Comparison of ENCODE assay signal across 12 cellular contexts in genomic region chr9:95058121-95058785, GRCh38.
DNase-seq lines count a peak whose midpoint lies in the region; ATAC-seq, FAIRE-seq and TF ChIP-seq lines count a peak whose summit lies in the region.
"Had no signal": no experiment of that assay in that cellular context is flagged by ENCODE, and none has a peak within 500 bp of the region (broad histone marks: within the 10 kb centered on the region; RNA-seq: fewer than 3 reads in every experiment).

No MANE protein-coding gene starts in this region.

- H3K9me3 ChIP-seq in esophagus squamous epithelium (no peaks in the 10 kb centered on the region), parathyroid adenoma (ENCODE audit: control insufficient read depth, low read length) (no peaks in the 10 kb centered on the region), upper lobe of left lung (no peaks in the 10 kb centered on the region), small intestine (ENCODE audit: control insufficient read depth, low read depth) (no peaks in the 10 kb centered on the region)
- H3K9me3 ChIP-seq: testis had no signal

- no peaks in the 10 kb centered on the region for H3K9me3 Mint-ChIP-seq in activated CD4-positive, alpha-beta T cell treated with anti-CD3 and anti-CD28 coated beads, Interleukin-2, amount 10 ng/mL, durations not matched to agents 7 days and 5 days
- H3K9me3 Mint-ChIP-seq: activated naive CD8-positive, alpha-beta T cell treated with anti-CD3 and anti-CD28 coated beads, Interleukin-2, amount 10 ng/mL, durations not matched to agents 7 days and 5 days had no signal

- no peak for TF ChIP-seq EP300 in upper lobe of left lung (IDR thresholded peaks at IDR 0.05)

- H3K4me3 Mint-ChIP-seq in activated CD4-positive, alpha-beta T cell treated with anti-CD3 and anti-CD28 coated beads, Interleukin-2, amount 10 ng/mL, durations not matched to agents 7 days and 5 days: no peak overlapping the region
- H3K4me3 Mint-ChIP-seq: activated naive CD8-positive, alpha-beta T cell treated with anti-CD3 and anti-CD28 coated beads, Interleukin-2, amount 10 ng/mL, durations not matched to agents 7 days and 5 days had no signal

- FAIRE-seq in small intestine (lab: Jason Lieb, UNC): no peak

- ATAC-seq in upper lobe of left lung (ENCODE audit: low FRiP score in 2 of 2) (no peak), HG02938 (IDR thresholded peaks at IDR 0.05; ENCODE audit: unreplicated experiment) (no peak)

- H3K27ac ChIP-seq in esophagus squamous epithelium (peak overlapping the region; percentile 85 to 97 (median 94)), parathyroid adenoma (peak overlapping the region; percentile 42), upper lobe of left lung (peak overlapping the region; percentile 39 to 67 (median 58)), small intestine (ENCODE audit: low read depth in 1 of 2, low read length in 1 of 2) (peak overlapping the region in 1 of 2 donors; percentile 3)

- peaks cover 57 to 100% (median 85%) of the 10 kb centered on the region in 3 donors for H3K4me1 ChIP-seq in esophagus squamous epithelium
- H3K4me1 ChIP-seq in parathyroid adenoma: peaks cover 24% of the 10 kb centered on the region
- H3K4me1 ChIP-seq in upper lobe of left lung: peaks cover 35 to 53% (median 48%) of the 10 kb centered on the region in 4 donors
- peaks cover 0 to 10% of the 10 kb centered on the region in 2 donors for H3K4me1 ChIP-seq in small intestine (ENCODE audit: control insufficient read depth in 2 of 2, insufficient read depth in 1 of 2, low read depth in 1 of 2, low read length in 1 of 2)

- POLR2A ChIA-PET in activated CD4-positive, alpha-beta T cell treated with anti-CD3 and anti-CD28 coated beads, Interleukin-2, amount 10 ng/mL, durations not matched to agents 7 days and 5 days (lab: Charles Lee): no interaction called here

- TF ChIP-seq POLR2A in esophagus squamous epithelium (IDR thresholded peaks at IDR 0.05) (no peak), upper lobe of left lung (IDR thresholded peaks at IDR 0.05) (no peak)

- H2AFZ ChIP-seq in parathyroid adenoma: no peak overlapping the region

- WGBS in esophagus squamous epithelium, 2 donors: 16 to 26% methylated on average over 3 to 5 of the region's 7 CpGs
- WGBS in upper lobe of left lung, 2 donors: 68 to 80% methylated on average over 7 of the region's 7 CpGs
- WGBS in small intestine, 3 donors: 67 to 82% (median 75%) methylated on average over 7 of the region's 7 CpGs

- H3K79me2 ChIP-seq in parathyroid adenoma: peaks cover 73% of the 10 kb centered on the region

- peak overlapping the region; percentile 95 for H3K4me2 ChIP-seq in parathyroid adenoma (ENCODE audit: low read length)

- H3K4me1 Mint-ChIP-seq in activated CD4-positive, alpha-beta T cell treated with anti-CD3 and anti-CD28 coated beads, Interleukin-2, amount 10 ng/mL, durations not matched to agents 7 days and 5 days: peaks cover 6% of the 10 kb centered on the region
- H3K4me1 Mint-ChIP-seq: activated naive CD8-positive, alpha-beta T cell treated with anti-CD3 and anti-CD28 coated beads, Interleukin-2, amount 10 ng/mL, durations not matched to agents 7 days and 5 days had no signal

- H3K36me3 ChIP-seq in esophagus squamous epithelium (peaks cover 0 to 47% (median 2%) of the 10 kb centered on the region in 3 donors), parathyroid adenoma (ENCODE audit: control insufficient read depth, insufficient read depth, low read length) (no peaks in the 10 kb centered on the region), upper lobe of left lung (peaks cover 5 to 23% (median 8%) of the 10 kb centered on the region in 4 donors), small intestine (ENCODE audit: control insufficient read depth in 2 of 2, insufficient read depth in 2 of 2, low read length in 2 of 2) (no peaks in the 10 kb centered on the region)

- intact Hi-C loops in esophagus squamous epithelium (cut with DNase I): no loop called here

- peak overlapping the region; percentile 31 for H3K27ac Mint-ChIP-seq in activated CD4-positive, alpha-beta T cell treated with anti-CD3 and anti-CD28 coated beads, Interleukin-2, amount 10 ng/mL, durations not matched to agents 7 days and 5 days
- H3K27ac Mint-ChIP-seq: activated naive CD8-positive, alpha-beta T cell treated with anti-CD3 and anti-CD28 coated beads, Interleukin-2, amount 10 ng/mL, durations not matched to agents 7 days and 5 days had no signal

- CTCF ChIA-PET in activated CD4-positive, alpha-beta T cell treated with anti-CD3 and anti-CD28 coated beads, Interleukin-2, amount 10 ng/mL, durations not matched to agents 7 days and 5 days (lab: Charles Lee): interaction anchor here (0.8 kb wide), 1 partner anchor 13 kb away, joined by 3 read pairs; no protein-coding TSS in a partner anchor

- TF ChIP-seq CTCF in esophagus squamous epithelium (IDR thresholded peaks at IDR 0.05) (no peak), parathyroid adenoma (IDR thresholded peaks at IDR 0.05) (no peak), upper lobe of left lung (IDR thresholded peaks at IDR 0.05) (no peak)

- H3K27me3 ChIP-seq in esophagus squamous epithelium: no peaks in the 10 kb centered on the region
- no peaks in the 10 kb centered on the region for H3K27me3 ChIP-seq in parathyroid adenoma (ENCODE audit: control insufficient read depth, insufficient read depth, low read length)
- H3K27me3 ChIP-seq in upper lobe of left lung: no peaks in the 10 kb centered on the region
- H3K27me3 ChIP-seq in small intestine (ENCODE audit: control insufficient read depth in 2 of 2, insufficient read depth in 2 of 2, low read length in 2 of 2): no peaks in the 10 kb centered on the region
- H3K27me3 ChIP-seq: testis had no signal

- no peak overlapping the region for H3K9ac ChIP-seq in parathyroid adenoma

- no peaks in the 10 kb centered on the region for H3K27me3 Mint-ChIP-seq in activated CD4-positive, alpha-beta T cell treated with anti-CD3 and anti-CD28 coated beads, Interleukin-2, amount 10 ng/mL, durations not matched to agents 7 days and 5 days

- H3K4me3 ChIP-seq in esophagus squamous epithelium (peak overlapping the region; percentile 1 to 80 (median 58)), parathyroid adenoma (ENCODE audit: low read depth, low read length) (peak overlapping the region; percentile 99), upper lobe of left lung (no peak overlapping the region), small intestine (ENCODE audit: low read depth in 1 of 2, low read length in 2 of 2) (no peak overlapping the region)
- H3K4me3 ChIP-seq: testis had no signal

- peaks cover 2% of the 10 kb centered on the region for H3K36me3 Mint-ChIP-seq in activated CD4-positive, alpha-beta T cell treated with anti-CD3 and anti-CD28 coated beads, Interleukin-2, amount 10 ng/mL, durations not matched to agents 7 days and 5 days (ENCODE audit: low read depth)
- H3K36me3 Mint-ChIP-seq: activated naive CD8-positive, alpha-beta T cell treated with anti-CD3 and anti-CD28 coated beads, Interleukin-2, amount 10 ng/mL, durations not matched to agents 7 days and 5 days had no signal

- DNase-seq in activated CD4-positive, alpha-beta T cell treated with anti-CD3 and anti-CD28 coated beads, Interleukin-2, amount 10 ng/mL, durations not matched to agents 7 days and 5 days: no peak
- no peak for DNase-seq in activated CD4-positive, alpha-beta T cell treated with anti-CD3 and anti-CD28 coated beads for 48 hours
- DNase-seq in esophagus squamous epithelium (lab: John Stamatoyannopoulos, UW) (no peak), upper lobe of left lung (no peak), small intestine (no peak), mucosa of gallbladder (ENCODE audit: low spot score) (no peak)
- DNase-seq: activated naive CD8-positive, alpha-beta T cell treated with anti-CD3 and anti-CD28 coated beads, Interleukin-2, amount 10 ng/mL, durations not matched to agents 7 days and 5 days; glutamatergic neuron; NCI-H510A; testis had no signal

Comparison
In these comparisons a context has a peak if more than half of its experiments do, and no peak if none do; other contexts are left out.
1. H3K4me3 ChIP-seq: peak in esophagus squamous epithelium (4 of 4) and parathyroid adenoma (single experiment); none in upper lobe of left lung (0 of 4) and small intestine (0 of 2).